In the genomic region with DNA sequence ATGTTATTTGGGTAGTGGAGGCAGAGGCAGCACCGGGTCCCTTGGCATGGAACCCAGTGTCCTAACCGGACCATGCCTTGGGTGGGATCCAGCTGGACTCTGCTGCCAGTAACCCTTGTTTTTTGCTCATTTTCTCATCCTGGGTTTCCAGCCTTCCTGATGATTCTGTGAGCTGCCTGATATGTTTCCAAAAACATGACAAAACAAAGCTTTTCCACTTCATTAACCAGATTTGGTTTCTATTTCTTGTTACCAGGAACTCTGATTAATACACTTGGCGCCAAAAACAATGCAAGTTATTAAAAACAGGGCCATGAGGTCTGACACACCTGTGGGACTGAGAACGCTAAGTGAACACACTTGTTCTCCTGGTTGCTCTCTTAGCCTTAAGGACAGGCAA, we compare ENCODE assay signal across 1 cellular context.
TF ChIP-seq lines count a peak whose summit lies in the region.

No MANE protein-coding gene starts in this region.

TF ChIP-seq in GM23338, 12 proteins besides CTCF, POLR2A, EP300 and RAD21 (continued from another document):
- TF ChIP-seq, protein P1, sequence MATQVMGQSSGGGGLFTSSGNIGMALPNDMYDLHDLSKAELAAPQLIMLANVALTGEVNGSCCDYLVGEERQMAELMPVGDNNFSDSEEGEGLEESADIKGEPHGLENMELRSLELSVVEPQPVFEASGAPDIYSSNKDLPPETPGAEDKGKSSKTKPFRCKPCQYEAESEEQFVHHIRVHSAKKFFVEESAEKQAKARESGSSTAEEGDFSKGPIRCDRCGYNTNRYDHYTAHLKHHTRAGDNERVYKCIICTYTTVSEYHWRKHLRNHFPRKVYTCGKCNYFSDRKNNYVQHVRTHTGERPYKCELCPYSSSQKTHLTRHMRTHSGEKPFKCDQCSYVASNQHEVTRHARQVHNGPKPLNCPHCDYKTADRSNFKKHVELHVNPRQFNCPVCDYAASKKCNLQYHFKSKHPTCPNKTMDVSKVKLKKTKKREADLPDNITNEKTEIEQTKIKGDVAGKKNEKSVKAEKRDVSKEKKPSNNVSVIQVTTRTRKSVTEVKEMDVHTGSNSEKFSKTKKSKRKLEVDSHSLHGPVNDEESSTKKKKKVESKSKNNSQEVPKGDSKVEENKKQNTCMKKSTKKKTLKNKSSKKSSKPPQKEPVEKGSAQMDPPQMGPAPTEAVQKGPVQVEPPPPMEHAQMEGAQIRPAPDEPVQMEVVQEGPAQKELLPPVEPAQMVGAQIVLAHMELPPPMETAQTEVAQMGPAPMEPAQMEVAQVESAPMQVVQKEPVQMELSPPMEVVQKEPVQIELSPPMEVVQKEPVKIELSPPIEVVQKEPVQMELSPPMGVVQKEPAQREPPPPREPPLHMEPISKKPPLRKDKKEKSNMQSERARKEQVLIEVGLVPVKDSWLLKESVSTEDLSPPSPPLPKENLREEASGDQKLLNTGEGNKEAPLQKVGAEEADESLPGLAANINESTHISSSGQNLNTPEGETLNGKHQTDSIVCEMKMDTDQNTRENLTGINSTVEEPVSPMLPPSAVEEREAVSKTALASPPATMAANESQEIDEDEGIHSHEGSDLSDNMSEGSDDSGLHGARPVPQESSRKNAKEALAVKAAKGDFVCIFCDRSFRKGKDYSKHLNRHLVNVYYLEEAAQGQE (IDR thresholded peaks at IDR 0.05; ENCODE audit: unreplicated experiment), result no peak
- TF ChIP-seq, protein P2, sequence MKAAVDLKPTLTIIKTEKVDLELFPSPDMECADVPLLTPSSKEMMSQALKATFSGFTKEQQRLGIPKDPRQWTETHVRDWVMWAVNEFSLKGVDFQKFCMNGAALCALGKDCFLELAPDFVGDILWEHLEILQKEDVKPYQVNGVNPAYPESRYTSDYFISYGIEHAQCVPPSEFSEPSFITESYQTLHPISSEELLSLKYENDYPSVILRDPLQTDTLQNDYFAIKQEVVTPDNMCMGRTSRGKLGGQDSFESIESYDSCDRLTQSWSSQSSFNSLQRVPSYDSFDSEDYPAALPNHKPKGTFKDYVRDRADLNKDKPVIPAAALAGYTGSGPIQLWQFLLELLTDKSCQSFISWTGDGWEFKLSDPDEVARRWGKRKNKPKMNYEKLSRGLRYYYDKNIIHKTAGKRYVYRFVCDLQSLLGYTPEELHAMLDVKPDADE (IDR thresholded peaks at IDR 0.05), result no peak
- TF ChIP-seq STAT1 (IDR thresholded peaks at IDR 0.05; ENCODE audit: unreplicated experiment) (no peak), JUNB (IDR thresholded peaks at IDR 0.05; ENCODE audit: unreplicated experiment) (no peak), ZNF462 (CRISPR knock-in tag; IDR thresholded peaks at IDR 0.05) (no peak), ZNF114 (CRISPR knock-in tag; IDR thresholded peaks at IDR 0.05) (no peak), ZNF331 (CRISPR knock-in tag; IDR thresholded peaks at IDR 0.05; ENCODE audit: low read depth) (no peak)
TF ChIP-seq in GM23338: peak in this region for 0.
